In the genomic region with DNA sequence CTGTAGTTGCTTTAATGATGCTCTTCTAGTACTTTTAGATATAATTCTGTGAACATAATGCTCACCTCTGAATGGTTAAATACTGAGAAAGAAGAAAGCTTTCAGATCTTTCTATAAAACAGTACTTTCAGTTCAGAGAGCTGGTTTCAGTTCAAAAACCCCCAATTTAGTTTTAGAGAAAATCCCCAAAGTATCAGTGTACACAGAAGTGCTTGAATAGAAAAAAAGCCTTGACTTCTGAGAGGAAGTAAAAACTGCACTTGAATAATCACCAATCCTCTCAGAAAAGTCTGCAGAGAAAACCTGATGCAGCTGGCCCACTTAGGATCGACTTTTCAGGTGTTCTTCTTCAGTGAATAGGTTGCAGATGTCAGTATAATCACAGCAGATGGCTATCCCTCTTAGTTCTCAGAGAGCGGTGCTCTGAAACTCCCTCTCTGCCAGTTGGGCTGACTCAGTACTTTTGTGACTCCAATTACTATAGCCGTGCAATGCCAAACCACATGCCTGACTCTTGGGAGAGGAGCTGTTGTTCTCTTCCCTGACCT, we compare ENCODE assay signal across 1 cellular context.
TF ChIP-seq lines count a peak whose summit lies in the region.

No MANE protein-coding gene starts in this region.

TF ChIP-seq in HepG2, 621 proteins besides CTCF, POLR2A, EP300 and RAD21:
- no peak for TF ChIP-seq ZNF18 (CRISPR knock-in tag; IDR thresholded peaks at IDR 0.05; ENCODE audit: insufficient replicate concordance)
- 0 out of 4 replicates have a peak, but pooled peaks of 1 of the 2 experiments have one; percentile 25 for TF ChIP-seq MAFK (conservative IDR thresholded peaks at IDR 0.05 in 1 of 2, IDR thresholded peaks at IDR 0.05 in 1 of 2; ENCODE audit: low read length in 2 of 2)
